ENCODE assay signal across 34 cellular contexts in genomic region chr16:4008116-4008515, GRCh38.
"Had no signal": no experiment of that assay in that cellular context is flagged by ENCODE, and none has a peak within 500 bp of the region (broad histone marks: within the 10 kb centered on the region; RNA-seq: fewer than 3 reads in every experiment).

No MANE protein-coding gene starts in this region.

- H3K36me3 ChIP-seq: ascending aorta, breast epithelium, cardiac muscle cell, esophagus muscularis mucosa had no signal

- H3K9me3 ChIP-seq: ascending aorta, breast epithelium, esophagus muscularis mucosa, heart left ventricle had no signal

- H3K4me3 ChIP-seq: ascending aorta, breast epithelium, cardiac muscle cell, coronary artery, dorsolateral prefrontal cortex, esophagus muscularis mucosa, heart left ventricle had no signal

- H3K27ac ChIP-seq: ascending aorta, breast epithelium, cardiac muscle cell, coronary artery, dorsolateral prefrontal cortex, esophagus muscularis mucosa, foreskin keratinocyte, heart left ventricle, WERI-Rb-1 had no signal

- H3K27ac Mint-ChIP-seq: activated CD4-positive, alpha-beta memory T cell treated with anti-CD3 and anti-CD28 coated beads, Interleukin-2, amount 10 ng/mL, durations not matched to agents 7 days and 5 days; activated CD4-positive, alpha-beta T cell treated with anti-CD3 and anti-CD28 coated beads for 36 hours; activated CD4-positive, alpha-beta T cell treated with anti-CD3 and anti-CD28 coated beads, Interleukin-2, amount 10 ng/mL, durations not matched to agents 24 days and 14 days; activated naive CD4-positive, alpha-beta T cell treated with anti-CD3 and anti-CD28 coated beads, Interleukin-2, amount 10 ng/mL, durations not matched to agents 7 days and 5 days; activated naive CD4-positive, alpha-beta T cell treated with anti-CD3 and anti-CD28 coated beads, Interleukin-2, amount 50 U/mL, for 72 hours; activated naive CD8-positive, alpha-beta T cell treated with anti-CD3 and anti-CD28 coated beads, Interleukin-2, amount 10 ng/mL, durations not matched to agents 7 days and 5 days; activated T-cell treated with anti-CD3 and anti-CD28 coated beads, Interleukin-2, amount 50 U/mL, for 24 hours; activated T-cell treated with anti-CD3 and anti-CD28 coated beads, Interleukin-2, amount 50 U/mL, for 72 hours; brain; dendritic cell treated with granulocyte-macrophage colony-stimulating factor and Interleukin-4, amounts not matched to agents 40 ng/mL and 50 ng/mL, for 4 days; T-helper 17 cell; T-helper 2 cell treated with Interferon-gamma antibody and Interleukin-4, amounts not matched to agents 5 μg/mL and 100 μg/mL, for 36 hours had no signal

- ATAC-seq: activated CD4-positive, alpha-beta T cell treated with anti-CD3 and anti-CD28 coated beads for 36 hours; activated naive CD4-positive, alpha-beta T cell treated with anti-CD3 and anti-CD28 coated beads, Interleukin-2, amount 50 U/mL, for 72 hours; activated T-cell treated with anti-CD3 and anti-CD28 coated beads, Interleukin-2, amount 50 U/mL, for 72 hours; foreskin keratinocyte; heart left ventricle; T-helper 17 cell had no signal

- H3K36me3 Mint-ChIP-seq: activated naive CD4-positive, alpha-beta T cell treated with anti-CD3 and anti-CD28 coated beads, Interleukin-2, amount 10 ng/mL, durations not matched to agents 7 days and 5 days; activated naive CD4-positive, alpha-beta T cell treated with anti-CD3 and anti-CD28 coated beads, Interleukin-2, amount 50 U/mL, for 72 hours; activated naive CD8-positive, alpha-beta T cell treated with anti-CD3 and anti-CD28 coated beads, Interleukin-2, amount 10 ng/mL, durations not matched to agents 7 days and 5 days had no signal

- H3K27me3 Mint-ChIP-seq: activated CD4-positive, alpha-beta memory T cell treated with anti-CD3 and anti-CD28 coated beads, Interleukin-2, amount 10 ng/mL, durations not matched to agents 7 days and 5 days; activated CD4-positive, alpha-beta T cell treated with anti-CD3 and anti-CD28 coated beads for 36 hours; activated CD4-positive, alpha-beta T cell treated with anti-CD3 and anti-CD28 coated beads, Interleukin-2, amount 10 ng/mL, durations not matched to agents 24 days and 14 days; activated naive CD4-positive, alpha-beta T cell treated with anti-CD3 and anti-CD28 coated beads, Interleukin-2, amount 10 ng/mL, durations not matched to agents 7 days and 5 days; activated naive CD8-positive, alpha-beta T cell treated with anti-CD3 and anti-CD28 coated beads, Interleukin-2, amount 10 ng/mL, durations not matched to agents 7 days and 5 days; activated T-cell treated with anti-CD3 and anti-CD28 coated beads, Interleukin-2, amount 50 U/mL, for 24 hours; brain; central memory CD8-positive, alpha-beta T cell; dendritic cell treated with granulocyte-macrophage colony-stimulating factor and Interleukin-4, amounts not matched to agents 40 ng/mL and 50 ng/mL, for 4 days; T-helper 17 cell had no signal

- H3K9me3 Mint-ChIP-seq: activated CD4-positive, alpha-beta memory T cell treated with anti-CD3 and anti-CD28 coated beads, Interleukin-2, amount 10 ng/mL, durations not matched to agents 7 days and 5 days; activated CD4-positive, alpha-beta T cell treated with anti-CD3 and anti-CD28 coated beads, Interleukin-2, amount 10 ng/mL, durations not matched to agents 24 days and 14 days; activated naive CD4-positive, alpha-beta T cell treated with anti-CD3 and anti-CD28 coated beads, Interleukin-2, amount 10 ng/mL, durations not matched to agents 7 days and 5 days; activated naive CD4-positive, alpha-beta T cell treated with anti-CD3 and anti-CD28 coated beads, Interleukin-2, amount 50 U/mL, for 72 hours; activated naive CD8-positive, alpha-beta T cell treated with anti-CD3 and anti-CD28 coated beads, Interleukin-2, amount 10 ng/mL, durations not matched to agents 7 days and 5 days; activated T-cell treated with anti-CD3 and anti-CD28 coated beads, Interleukin-2, amount 50 U/mL, for 24 hours; activated T-cell treated with anti-CD3 and anti-CD28 coated beads, Interleukin-2, amount 50 U/mL, for 72 hours; central memory CD8-positive, alpha-beta T cell; dendritic cell treated with granulocyte-macrophage colony-stimulating factor and Interleukin-4, amounts not matched to agents 40 ng/mL and 50 ng/mL, for 4 days; T-helper 2 cell treated with Interferon-gamma antibody and Interleukin-4, amounts not matched to agents 5 μg/mL and 100 μg/mL, for 36 hours had no signal

- H3K27me3 ChIP-seq: ascending aorta, breast epithelium, cardiac muscle cell, dorsolateral prefrontal cortex, esophagus muscularis mucosa, foreskin keratinocyte, heart left ventricle had no signal

- DNase-seq: activated CD4-positive, alpha-beta memory T cell treated with anti-CD3 and anti-CD28 coated beads, Interleukin-2, amount 10 ng/mL, durations not matched to agents 7 days and 5 days; activated CD4-positive, alpha-beta T cell treated with anti-CD3 and anti-CD28 coated beads for 36 hours; activated CD4-positive, alpha-beta T cell treated with anti-CD3 and anti-CD28 coated beads, Interleukin-2, amount 10 ng/mL, durations not matched to agents 24 days and 14 days; activated CD4-positive, alpha-beta T cell treated with anti-CD3 and anti-CD28 coated beads, Interleukin-2, amount 50 U/mL, for 4 hours; activated CD4-positive, CD25-positive, alpha-beta regulatory T cell; activated CD4-positive, CD25-positive, alpha-beta regulatory T cell treated with anti-CD3 and anti-CD28 coated beads, Interleukin-2, amount 50 U/mL, for 72 hours; activated CD8-positive, alpha-beta memory T cell treated with anti-CD3 and anti-CD28 coated beads, Interleukin-2, amount 50 U/mL, for 48 hours; activated gamma-delta T cell; activated naive CD4-positive, alpha-beta T cell; activated naive CD4-positive, alpha-beta T cell treated with anti-CD3 and anti-CD28 coated beads, Interleukin-2, amount 10 ng/mL, durations not matched to agents 7 days and 5 days; activated naive CD8-positive, alpha-beta T cell treated with anti-CD3 and anti-CD28 coated beads, Interleukin-2, amount 10 ng/mL, durations not matched to agents 7 days and 5 days; activated T-cell treated with anti-CD3 and anti-CD28 coated beads for 4 hours; activated T-cell treated with anti-CD3 and anti-CD28 coated beads, Interleukin-2, amount 50 U/mL, for 24 hours; activated T-cell treated with anti-CD3 and anti-CD28 coated beads, Interleukin-2, amount 50 U/mL, for 72 hours; dorsolateral prefrontal cortex; effector memory CD4-positive, alpha-beta T cell; erythroblast; foreskin keratinocyte; glutamatergic neuron; heart left ventricle; T-helper 1 cell; T-helper 17 cell; T1000; WERI-Rb-1 had no signal

- H3K4me3 Mint-ChIP-seq: activated CD4-positive, alpha-beta memory T cell treated with anti-CD3 and anti-CD28 coated beads, Interleukin-2, amount 10 ng/mL, durations not matched to agents 7 days and 5 days; activated CD4-positive, alpha-beta T cell treated with anti-CD3 and anti-CD28 coated beads for 36 hours; activated CD4-positive, alpha-beta T cell treated with anti-CD3 and anti-CD28 coated beads, Interleukin-2, amount 10 ng/mL, durations not matched to agents 24 days and 14 days; activated naive CD4-positive, alpha-beta T cell treated with anti-CD3 and anti-CD28 coated beads, Interleukin-2, amount 10 ng/mL, durations not matched to agents 7 days and 5 days; activated naive CD8-positive, alpha-beta T cell treated with anti-CD3 and anti-CD28 coated beads, Interleukin-2, amount 10 ng/mL, durations not matched to agents 7 days and 5 days; activated T-cell treated with anti-CD3 and anti-CD28 coated beads, Interleukin-2, amount 50 U/mL, for 24 hours; activated T-cell treated with anti-CD3 and anti-CD28 coated beads, Interleukin-2, amount 50 U/mL, for 72 hours; brain; central memory CD8-positive, alpha-beta T cell; dendritic cell treated with granulocyte-macrophage colony-stimulating factor and Interleukin-4, amounts not matched to agents 40 ng/mL and 50 ng/mL, for 4 days; T-helper 17 cell; T-helper 2 cell treated with Interferon-gamma antibody and Interleukin-4, amounts not matched to agents 5 μg/mL and 100 μg/mL, for 36 hours had no signal

- H3K4me1 Mint-ChIP-seq: activated CD4-positive, alpha-beta memory T cell treated with anti-CD3 and anti-CD28 coated beads, Interleukin-2, amount 10 ng/mL, durations not matched to agents 7 days and 5 days; activated CD4-positive, alpha-beta T cell treated with anti-CD3 and anti-CD28 coated beads for 36 hours; activated naive CD4-positive, alpha-beta T cell treated with anti-CD3 and anti-CD28 coated beads, Interleukin-2, amount 10 ng/mL, durations not matched to agents 7 days and 5 days; activated naive CD8-positive, alpha-beta T cell treated with anti-CD3 and anti-CD28 coated beads, Interleukin-2, amount 10 ng/mL, durations not matched to agents 7 days and 5 days had no signal

- H3K4me1 ChIP-seq: breast epithelium, foreskin keratinocyte had no signal
